In genomic region chr1:231806623-231807470, GRCh38 we compare ENCODE assay signal across 8 cellular contexts.
DNase-seq lines count a peak whose midpoint lies in the region; ATAC-seq, FAIRE-seq and TF ChIP-seq lines count a peak whose summit lies in the region.

No MANE protein-coding gene starts in this region.

- peak; percentile 68 for TF ChIP-seq CTCF in OCI-LY7 (conservative IDR thresholded peaks at IDR 0.05; ENCODE audit: low read length)
- TF ChIP-seq CTCF in brain (conservative IDR thresholded peaks at IDR 0.05), result peak; percentile 46 to 51
- TF ChIP-seq CTCF in keratinocyte (optimal IDR thresholded peaks at IDR 0.05 in 1 of 3, IDR thresholded peaks at IDR 0.05 in 1 of 3, conservative IDR thresholded peaks at IDR 0.05 in 1 of 3; ENCODE audit: extremely low read depth in 1 of 3, insufficient read depth in 2 of 3, low read length in 3 of 3), result peak; percentile 61 to 88 (median 83)

- no peaks in the 10 kb centered on the region for H3K27me3 ChIP-seq in keratinocyte (ENCODE audit: control insufficient read depth, extremely low read depth, insufficient read depth, low read length)

- H3K9me3 Mint-ChIP-seq in brain, result peaks cover 0 to 4% (median 0%) of the 10 kb centered on the region in 5 experiments

- intact Hi-C loops in OCI-LY7 (cut with micrococcal nuclease; ENCODE audit: unreplicated experiment), result no loop called here

- no peaks in the 10 kb centered on the region for H3K79me2 ChIP-seq in OCI-LY7 (ENCODE audit: insufficient read depth, low read depth, low read length)
- H3K79me2 ChIP-seq in keratinocyte (ENCODE audit: control insufficient read depth, insufficient read depth, low read length), result no peaks in the 10 kb centered on the region

- CTCF ChIA-PET in OCI-LY7 (lab: Charles Lee; ENCODE audit: unreplicated experiment), result no interaction called here

- no peak overlapping the region for H3K4me3 Mint-ChIP-seq in brain

- DNase-seq in DMS53 treated with DMSO at 0.1 percent for 48 hours (lab: John Stamatoyannopoulos, UW; ENCODE audit: unreplicated experiment), result peak; percentile 39
- DNase-seq in HT-29 (ENCODE audit: low spot score), result peak; percentile 71
- DNase-seq in OCI-LY7 (ENCODE audit: low spot score), result peak; percentile 37
- no peak for DNase-seq in keratinocyte (ENCODE audit: low read depth, low spot score)
- peak; percentile 3 to 24 for DNase-seq in stimulated activated CD8-positive, alpha-beta memory T cell treated with anti-CD3 and anti-CD28 coated beads, Interleukin-15, amount 100 ng/mL, for 48 hours (ENCODE audit: low read depth in 2 of 2)
- no peak for DNase-seq in T1000 (lab: John Stamatoyannopoulos, UW)

- H3K27me3 Mint-ChIP-seq in brain, result peaks cover 4% of the 10 kb centered on the region

- no peak overlapping the region for H3K9ac ChIP-seq in keratinocyte (ENCODE audit: control insufficient read depth, extremely low read depth, insufficient read depth, low read length)

- H3K4me2 ChIP-seq in OCI-LY7 (ENCODE audit: low read length), result no peak overlapping the region
- H3K4me2 ChIP-seq in keratinocyte (ENCODE audit: control insufficient read depth, extremely low read depth, insufficient read depth, low read depth, low read length), result no peak overlapping the region

- no peak overlapping the region for H2AFZ ChIP-seq in OCI-LY7 (ENCODE audit: low read length)
- H2AFZ ChIP-seq in keratinocyte (ENCODE audit: control insufficient read depth, low read length), result no peak overlapping the region

- POLR2A ChIA-PET in OCI-LY7 (lab: Charles Lee), result no interaction called here

- no peaks in the 10 kb centered on the region for H3K36me3 ChIP-seq in OCI-LY7 (ENCODE audit: insufficient read depth, low read length)
- no peaks in the 10 kb centered on the region for H3K36me3 ChIP-seq in keratinocyte (ENCODE audit: control insufficient read depth in 2 of 2, extremely low read depth in 1 of 2, insufficient read depth in 2 of 2, low read length in 2 of 2)

- FAIRE-seq in keratinocyte (lab: Jason Lieb, UNC), result no peak

- no peaks in the 10 kb centered on the region for H3K9me2 ChIP-seq in OCI-LY7 (ENCODE audit: insufficient read depth, low read length)

- peaks cover 23% of the 10 kb centered on the region for H3K36me3 Mint-ChIP-seq in brain

- H3K9me3 ChIP-seq in OCI-LY7 (ENCODE audit: low read length) (no peaks in the 10 kb centered on the region), keratinocyte (ENCODE audit: control insufficient read depth, low read depth, low read length) (no peaks in the 10 kb centered on the region)

- H3K9me1 ChIP-seq in keratinocyte (ENCODE audit: control insufficient read depth, extremely low read depth, insufficient read depth, low read length), result no peaks in the 10 kb centered on the region

- H4K20me1 ChIP-seq in OCI-LY7 (ENCODE audit: insufficient read depth, low read length) (no peaks in the 10 kb centered on the region), keratinocyte (ENCODE audit: control insufficient read depth, extremely low read depth, insufficient read depth, low read length) (no peaks in the 10 kb centered on the region)

- H3K4me3 ChIP-seq in OCI-LY7 (ENCODE audit: low read depth, low read length, poor library complexity, severe bottlenecking) (no peak overlapping the region), keratinocyte (ENCODE audit: control insufficient read depth in 2 of 3, extremely low read depth in 1 of 3, insufficient read depth in 2 of 3, low read depth in 1 of 3, low read length in 3 of 3) (no peak overlapping the region)

- peak overlapping the region in 4 of 5 experiments; percentile 34 to 81 (median 66) for H3K27ac Mint-ChIP-seq in brain

- no TSS peak for BruUV-seq in OCI-LY7 (replicated peaks; lab: Mats Ljungman, UMichigan)

- H3K4me1 Mint-ChIP-seq in brain, result peaks cover 20% of the 10 kb centered on the region

- ATAC-seq in GM19467 (IDR thresholded peaks at IDR 0.05; ENCODE audit: unreplicated experiment), result peak; percentile 91

- H3K27ac ChIP-seq in OCI-LY7 (ENCODE audit: low read depth, low read length, poor library complexity, severe bottlenecking) (no peak overlapping the region), keratinocyte (ENCODE audit: control insufficient read depth, insufficient read depth, low read length) (no peak overlapping the region)

- H3K4me1 ChIP-seq in OCI-LY7 (ENCODE audit: insufficient read depth, low read length, poor library complexity, severe bottlenecking), result no peaks in the 10 kb centered on the region
- H3K4me1 ChIP-seq in keratinocyte (ENCODE audit: control insufficient read depth, extremely low read depth, insufficient read depth, low read length), result no peaks in the 10 kb centered on the region

- dilution Hi-C loops in keratinocyte (cut with MboI; ENCODE audit: extremely low pct_ligation_motif_present, low sequenced_read_pairs), result no loop called here

Comparison
In these comparisons a context has a peak if more than half of its experiments do, and no peak if none do; other contexts are left out.
1. DNase-seq: peak in DMS53 treated with DMSO at 0.1 percent for 48 hours (single experiment), HT-29 (single experiment), OCI-LY7 (single experiment) and stimulated activated CD8-positive, alpha-beta memory T cell treated with anti-CD3 and anti-CD28 coated beads, Interleukin-15, amount 100 ng/mL, for 48 hours (2 of 2); none in keratinocyte (single experiment) and T1000 (single experiment).
2. Peak in every context shown above with its lines, with median percentiles within 50 percentile points of each other: CTCF ChIP-seq.